ENCODE assay signal across 16 cellular contexts in the genomic region with DNA sequence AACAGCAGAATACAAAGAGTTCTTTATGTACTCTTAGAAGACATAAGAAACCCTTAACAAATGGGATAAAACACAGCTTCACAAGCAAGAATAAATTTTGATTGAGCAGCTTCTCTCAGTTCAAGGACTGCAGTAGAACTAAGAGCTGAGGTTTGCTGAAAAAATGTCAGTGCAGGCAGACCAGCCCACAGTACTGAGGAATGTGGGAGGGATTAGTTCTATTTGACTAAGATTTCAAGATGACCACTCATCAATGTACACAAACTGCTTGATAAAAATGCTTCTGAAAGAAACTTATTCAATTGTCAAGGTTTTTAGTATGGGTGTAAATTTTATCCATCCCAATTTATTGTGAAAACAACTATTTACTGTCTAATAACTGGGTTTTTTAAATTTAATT.
DNase-seq lines count a peak whose midpoint lies in the region; ATAC-seq and TF ChIP-seq lines count a peak whose summit lies in the region.
"Had no signal": no experiment of that assay in that cellular context is flagged by ENCODE, and none has a peak within 500 bp of the region (broad histone marks: within the 10 kb centered on the region; RNA-seq: fewer than 3 reads in every experiment).

No MANE protein-coding gene starts in this region.

- H3K27ac Mint-ChIP-seq in endodermal cell (no peak overlapping the region), neural progenitor cell (no peak overlapping the region)
- H3K27ac Mint-ChIP-seq: CD4-positive, CD25-positive, alpha-beta regulatory T cell; naive thymus-derived CD8-positive, alpha-beta T cell had no signal

- H3K79me2 ChIP-seq in neural progenitor cell (ENCODE audit: low read depth): no peaks in the 10 kb centered on the region

- no peaks in the 10 kb centered on the region for H3K36me3 ChIP-seq in endodermal cell (ENCODE audit: control insufficient read depth, insufficient read depth, low read length)
- H3K36me3 ChIP-seq in neural progenitor cell: no peaks in the 10 kb centered on the region
- H3K36me3 ChIP-seq in upper lobe of right lung: no peaks in the 10 kb centered on the region

- TF ChIP-seq CTCF in endodermal cell (conservative IDR thresholded peaks at IDR 0.05): no peak
- TF ChIP-seq CTCF in neural progenitor cell (IDR thresholded peaks at IDR 0.05): no peak
- TF ChIP-seq CTCF in upper lobe of right lung (IDR thresholded peaks at IDR 0.05): no peak

- H3K4me1 Mint-ChIP-seq in endodermal cell: peaks cover 8% of the 10 kb centered on the region
- H3K4me1 Mint-ChIP-seq in neural progenitor cell: no peaks in the 10 kb centered on the region
- H3K4me1 Mint-ChIP-seq: CD4-positive, CD25-positive, alpha-beta regulatory T cell; naive thymus-derived CD8-positive, alpha-beta T cell had no signal

- H3K9me3 ChIP-seq in endodermal cell (ENCODE audit: control insufficient read depth, low read length) (no peaks in the 10 kb centered on the region), neural progenitor cell (ENCODE audit: low read depth) (no peaks in the 10 kb centered on the region), upper lobe of right lung (no peaks in the 10 kb centered on the region)
- H3K9me3 ChIP-seq: body of pancreas, testis had no signal

- ATAC-seq in upper lobe of right lung: no peak
- ATAC-seq: body of pancreas; naive thymus-derived CD8-positive, alpha-beta T cell had no signal

- H2AFZ ChIP-seq in neural progenitor cell (replicated peaks): no peak overlapping the region

- intact Hi-C loops in upper lobe of right lung (cut with DNase I): no loop called here

- peaks cover under 1% of the 10 kb centered on the region for H3F3A ChIP-seq in neural progenitor cell (ENCODE audit: low read depth)

- H3K27me3 Mint-ChIP-seq in endodermal cell (ENCODE audit: insufficient read depth) (no peaks in the 10 kb centered on the region), neural progenitor cell (ENCODE audit: insufficient read depth, low read depth) (no peaks in the 10 kb centered on the region)
- H3K27me3 Mint-ChIP-seq: CD4-positive, CD25-positive, alpha-beta regulatory T cell had no signal

- no peaks in the 10 kb centered on the region for H3K36me3 Mint-ChIP-seq in endodermal cell (ENCODE audit: low read depth)
- H3K36me3 Mint-ChIP-seq in neural progenitor cell: no peaks in the 10 kb centered on the region
- H3K36me3 Mint-ChIP-seq: CD4-positive, CD25-positive, alpha-beta regulatory T cell; naive thymus-derived CD8-positive, alpha-beta T cell had no signal

- H3K27ac ChIP-seq in endodermal cell (ENCODE audit: low read depth, low read length) (no peak overlapping the region), neural progenitor cell (no peak overlapping the region), upper lobe of right lung (no peak overlapping the region)
- H3K27ac ChIP-seq: body of pancreas, testis had no signal

- H3K9me3 Mint-ChIP-seq in endodermal cell (peaks cover 4% of the 10 kb centered on the region), neural progenitor cell (no peaks in the 10 kb centered on the region)

- H3K4me3 ChIP-seq in endodermal cell (ENCODE audit: low read length) (peak overlapping the region; percentile 50), neural progenitor cell (no peak overlapping the region), upper lobe of right lung (no peak overlapping the region)
- H3K4me3 ChIP-seq: body of pancreas, testis had no signal

- H3K4me2 ChIP-seq in neural progenitor cell: no peak overlapping the region

- DNase-seq in DMS53 (lab: John Stamatoyannopoulos, UW) (peak; percentile 78), NCI-H187 treated with DMSO at 0.1 percent for 48 hours (lab: John Stamatoyannopoulos, UW) (peak; percentile 43), endodermal cell (no peak), neural progenitor cell (ENCODE audit: low spot score) (peak; percentile 7), SKM-1 (lab: John Stamatoyannopoulos, UW; ENCODE audit: unreplicated experiment) (no peak), upper lobe of right lung (no peak), NCI-H2196 (lab: John Stamatoyannopoulos, UW; ENCODE audit: unreplicated experiment) (no peak)
- no peak for DNase-seq in NK-92 treated with Interleukin-12 subunit alpha and Interleukin-12 subunit beta, amount 100 ng/mL, for 24 hours (lab: John Stamatoyannopoulos, UW)
- DNase-seq: activated CD8-positive, alpha-beta memory T cell treated with anti-CD3 and anti-CD28 coated beads for 24 hours; activated effector memory CD4-positive, alpha-beta T cell treated with anti-CD3 and anti-CD28 coated beads, Interleukin-2, amount 50 U/mL, for 16 hours; body of pancreas; CD4-positive, CD25-positive, alpha-beta regulatory T cell; effector CD8-positive, alpha-beta T cell; GDM1; naive thymus-derived CD8-positive, alpha-beta T cell; testis had no signal

- no peaks in the 10 kb centered on the region for H3K27me3 ChIP-seq in endodermal cell (ENCODE audit: control insufficient read depth, insufficient read depth, low read length, poor library complexity, severe bottlenecking)
- no peaks in the 10 kb centered on the region for H3K27me3 ChIP-seq in neural progenitor cell
- no peaks in the 10 kb centered on the region for H3K27me3 ChIP-seq in upper lobe of right lung
- H3K27me3 ChIP-seq: body of pancreas, testis had no signal

- no peak overlapping the region for H3K9ac ChIP-seq in endodermal cell (ENCODE audit: extremely low read depth, low read length, poor library complexity, severe bottlenecking)
- H3K9ac ChIP-seq in neural progenitor cell: no peak overlapping the region

- no peak overlapping the region for H3K4me3 Mint-ChIP-seq in endodermal cell
- no peak overlapping the region for H3K4me3 Mint-ChIP-seq in neural progenitor cell
- H3K4me3 Mint-ChIP-seq: CD4-positive, CD25-positive, alpha-beta regulatory T cell; naive thymus-derived CD8-positive, alpha-beta T cell had no signal

- H3K4me1 ChIP-seq in endodermal cell (ENCODE audit: control insufficient read depth, insufficient read depth, low read length) (peaks cover 4% of the 10 kb centered on the region), neural progenitor cell (peaks cover 5% of the 10 kb centered on the region), upper lobe of right lung (no peaks in the 10 kb centered on the region)
- H3K4me1 ChIP-seq: body of pancreas, testis had no signal

- H4K20me1 ChIP-seq in neural progenitor cell (ENCODE audit: low read depth): no peaks in the 10 kb centered on the region

Comparison
In these comparisons a context has a peak if more than half of its experiments do, and no peak if none do; other contexts are left out.
1. DNase-seq: peak in DMS53 (single experiment), NCI-H187 treated with DMSO at 0.1 percent for 48 hours (single experiment) and neural progenitor cell (single experiment); none in endodermal cell (single experiment), SKM-1 (single experiment), NK-92 treated with Interleukin-12 subunit alpha and Interleukin-12 subunit beta, amount 100 ng/mL, for 24 hours (single experiment), upper lobe of right lung (single experiment) and NCI-H2196 (single experiment).